19 cellular contexts compared by ENCODE assay signal in genomic region chr18:36811955-36812354, GRCh38.
"Had no signal": no experiment of that assay in that cellular context is flagged by ENCODE, and none has a peak within 500 bp of the region (broad histone marks: within the 10 kb centered on the region; RNA-seq: fewer than 3 reads in every experiment).

No MANE protein-coding gene starts in this region.

- DNase-seq: activated CD4-positive, alpha-beta memory T cell treated with anti-CD3 and anti-CD28 coated beads, Interleukin-2, amount 10 ng/mL, durations not matched to agents 7 days and 5 days; activated CD4-positive, alpha-beta T cell treated with anti-CD3 and anti-CD28 coated beads for 36 hours; activated gamma-delta T cell treated with Interleukin-2 at 50 U/mL for 16 hours; activated T-cell treated with anti-CD3 and anti-CD28 coated beads, Interleukin-2, amount 50 U/mL, for 72 hours; anterior cingulate cortex; brain microvascular endothelial cell; cortex of kidney; effector CD4-positive, alpha-beta T cell; mucosa of descending colon; natural killer cell; stimulated activated CD4-positive, alpha-beta T cell treated with anti-CD3 and anti-CD28 coated beads, Interleukin-4, amount 100 ng/mL, for 4 hours; stimulated activated CD8-positive, alpha-beta memory T cell treated with anti-CD3 and anti-CD28 coated beads, Interleukin-4, amount 100 ng/mL, for 48 hours; stimulated activated naive CD8-positive, alpha-beta T cell treated with anti-CD3 and anti-CD28 coated beads, Interleukin-15, amount 100 ng/mL, for 72 hours; T-helper 2 cell had no signal

- H3K27me3 ChIP-seq: brain microvascular endothelial cell, hepatocyte, right atrium auricular region had no signal

- ATAC-seq: activated CD4-positive, alpha-beta T cell treated with anti-CD3 and anti-CD28 coated beads for 36 hours; activated T-cell treated with anti-CD3 and anti-CD28 coated beads, Interleukin-2, amount 50 U/mL, for 72 hours; left lobe of liver; mucosa of descending colon; natural killer cell; stimulated activated naive CD8-positive, alpha-beta T cell treated with anti-CD3 and anti-CD28 coated beads, Interleukin-15, amount 100 ng/mL, for 72 hours had no signal

- H3K4me3 ChIP-seq: hepatocyte, mucosa of descending colon, right atrium auricular region, smooth muscle cell, thoracic aorta had no signal

- H3K27ac ChIP-seq: brain microvascular endothelial cell, hepatocyte, thoracic aorta had no signal

- H3K9me3 ChIP-seq: mucosa of descending colon, right atrium auricular region, thoracic aorta had no signal
